Comparison of ENCODE assay signal across 27 cellular contexts in genomic region chr21:44791993-44792392, GRCh38.
"Had no signal": no experiment of that assay in that cellular context is flagged by ENCODE, and none has a peak within 500 bp of the region (broad histone marks: within the 10 kb centered on the region; RNA-seq: fewer than 3 reads in every experiment).

No MANE protein-coding gene starts in this region.

- H3K27ac ChIP-seq: adrenal gland, ascending aorta, brain microvascular endothelial cell, right lobe of liver, thoracic aorta, upper lobe of left lung had no signal

- H3K27me3 Mint-ChIP-seq: activated B cell treated with CpG ODN at 0.5 μM for 24 hours; activated CD4-positive, alpha-beta T cell treated with anti-CD3 and anti-CD28 coated beads, Interleukin-2, amount 10 ng/mL, durations not matched to agents 24 days and 14 days; dendritic cell treated with granulocyte-macrophage colony-stimulating factor and Interleukin-4, amounts not matched to agents 40 ng/mL and 50 ng/mL, for 4 days; naive thymus-derived CD4-positive, alpha-beta T cell; stimulated activated naive B cell treated with anti-CD40 and anti-IgM and Interleukin-4, amounts not matched to agents 10 μg/mL and 1 μg/mL and 100 μg/mL, for 72 hours had no signal

- H3K4me3 Mint-ChIP-seq: activated B cell treated with CpG ODN at 0.5 μM for 24 hours; activated CD4-positive, alpha-beta T cell treated with anti-CD3 and anti-CD28 coated beads, Interleukin-2, amount 10 ng/mL, durations not matched to agents 24 days and 14 days; dendritic cell treated with granulocyte-macrophage colony-stimulating factor and Interleukin-4, amounts not matched to agents 40 ng/mL and 50 ng/mL, for 4 days; immature natural killer cell; naive thymus-derived CD4-positive, alpha-beta T cell; neural crest cell; stimulated activated naive B cell treated with anti-CD40 and anti-IgM and Interleukin-4, amounts not matched to agents 10 μg/mL and 1 μg/mL and 100 μg/mL, for 72 hours had no signal

- H3K4me3 ChIP-seq: adrenal gland, ascending aorta, left lung, right lobe of liver, skin epidermis, thoracic aorta, upper lobe of left lung had no signal

- H3K27ac Mint-ChIP-seq: activated B cell treated with CpG ODN at 0.5 μM for 24 hours; dendritic cell treated with granulocyte-macrophage colony-stimulating factor and Interleukin-4, amounts not matched to agents 40 ng/mL and 50 ng/mL, for 4 days; stimulated activated naive B cell treated with anti-CD40 and anti-IgM and Interleukin-4, amounts not matched to agents 10 μg/mL and 1 μg/mL and 100 μg/mL, for 72 hours had no signal

- ATAC-seq: naive thymus-derived CD4-positive, alpha-beta T cell; stimulated activated naive B cell treated with anti-CD40 and anti-IgM and Interleukin-4, amounts not matched to agents 10 μg/mL and 1 μg/mL and 100 μg/mL, for 72 hours had no signal

- H3K9me3 ChIP-seq: adrenal gland, ascending aorta, left lung, right lobe of liver, thoracic aorta, upper lobe of left lung had no signal

- DNase-seq: activated B cell treated with CpG ODN at 0.5 μM for 24 hours; activated CD4-positive, alpha-beta T cell treated with anti-CD3 and anti-CD28 coated beads, Interleukin-2, amount 10 ng/mL, durations not matched to agents 24 days and 14 days; activated CD8-positive, alpha-beta memory T cell treated with anti-CD3 and anti-CD28 coated beads for 24 hours; activated CD8-positive, alpha-beta memory T cell treated with anti-CD3 and anti-CD28 coated beads, Interleukin-2, amount 50 U/mL, for 4 hours; activated effector memory CD4-positive, alpha-beta T cell treated with anti-CD3 and anti-CD28 coated beads, Interleukin-2, amount 50 U/mL, for 16 hours; activated naive CD4-positive, alpha-beta T cell treated with anti-CD3 and anti-CD28 coated beads, Interleukin-2, amount 50 U/mL, for 16 hours; adrenal gland; brain microvascular endothelial cell; caudate nucleus; effector CD4-positive, alpha-beta T cell; erythroblast; foreskin fibroblast; immature natural killer cell; naive thymus-derived CD4-positive, alpha-beta T cell; occipital lobe; stimulated activated CD4-positive, alpha-beta T cell treated with anti-CD3 and anti-CD28 coated beads, Interleukin-2, amount 100 ng/mL, for 24 hours; stimulated activated naive B cell treated with anti-CD40 and anti-IgM and Interleukin-4, amounts not matched to agents 10 μg/mL and 1 μg/mL and 100 μg/mL, for 72 hours; T-helper 1 cell; T1000 had no signal

- H3K9me3 Mint-ChIP-seq: activated B cell treated with CpG ODN at 0.5 μM for 24 hours; activated CD4-positive, alpha-beta T cell treated with anti-CD3 and anti-CD28 coated beads, Interleukin-2, amount 10 ng/mL, durations not matched to agents 24 days and 14 days; dendritic cell treated with granulocyte-macrophage colony-stimulating factor and Interleukin-4, amounts not matched to agents 40 ng/mL and 50 ng/mL, for 4 days; immature natural killer cell; naive thymus-derived CD4-positive, alpha-beta T cell; neural crest cell; stimulated activated naive B cell treated with anti-CD40 and anti-IgM and Interleukin-4, amounts not matched to agents 10 μg/mL and 1 μg/mL and 100 μg/mL, for 72 hours had no signal

- H3K27me3 ChIP-seq: adrenal gland, ascending aorta, brain microvascular endothelial cell, left lung, right lobe of liver, upper lobe of left lung had no signal

- H3K36me3 ChIP-seq: adrenal gland, thoracic aorta had no signal
